21 cellular contexts compared by ENCODE assay signal in genomic region chr19:5268801-5269200, GRCh38.
DNase-seq lines count a peak whose midpoint lies in the region; ATAC-seq, FAIRE-seq and TF ChIP-seq lines count a peak whose summit lies in the region.
"Had no signal": no experiment of that assay in that cellular context is flagged by ENCODE, and none has a peak within 500 bp of the region (broad histone marks: within the 10 kb centered on the region; RNA-seq: fewer than 3 reads in every experiment).

No MANE protein-coding gene starts in this region.

- no peaks in the 10 kb centered on the region for H3K9me2 ChIP-seq in GM23338 (ENCODE audit: insufficient read depth)
- no peaks in the 10 kb centered on the region for H3K9me2 ChIP-seq in HCT116 (ENCODE audit: insufficient read depth)
- H3K9me2 ChIP-seq: SK-N-SH had no signal

- no peak for FAIRE-seq in H1 (lab: Jason Lieb, UNC)
- FAIRE-seq: G401.6, RCC 7860 had no signal

- RAD21 ChIA-PET in HCT116 (lab: Charles Lee; ENCODE audit: low non-redundant PET in 1 of 2, low total read pairs in 2 of 2, uncharacterized antibody in 2 of 2, unreplicated experiment in 2 of 2): no interaction called here

- no peaks in the 10 kb centered on the region for H3K79me2 ChIP-seq in GM23338 (replicated peaks; ENCODE audit: insufficient read depth)
- no peaks in the 10 kb centered on the region for H3K79me2 ChIP-seq in HCT116 (ENCODE audit: insufficient read depth, low read length)
- H3K79me2 ChIP-seq in H1 (ENCODE audit: control insufficient read depth in 1 of 2, insufficient read depth in 2 of 2, low read length in 2 of 2): no peaks in the 10 kb centered on the region

- no peak overlapping the region for H4K91ac ChIP-seq in H1 (replicated peaks; ENCODE audit: insufficient read length, low read length)

- no peak overlapping the region for H4K5ac ChIP-seq in H1 (ENCODE audit: insufficient read length, low read depth, low read length)

- no peaks in the 10 kb centered on the region for H3F3A ChIP-seq in GM23338 (replicated peaks; ENCODE audit: low read depth)

- no peaks in the 10 kb centered on the region for H3K23me2 ChIP-seq in H1 (ENCODE audit: low read depth, low read length)

- H3K4me3 ChIP-seq in GM23338: no peak overlapping the region
- H3K4me3 ChIP-seq in HCT116 (replicated peaks in 1 of 2; ENCODE audit: low read depth in 1 of 2, low read length in 2 of 2): no peak overlapping the region
- no peak overlapping the region for H3K4me3 ChIP-seq in H1 (ENCODE audit: extremely low read depth in 1 of 4, insufficient read depth in 2 of 4, low read depth in 3 of 4, low read length in 4 of 4)

- ATAC-seq in GM23338: peak; percentile 25
- peak; percentile 41; the same call in 1 of the 2 replicates for ATAC-seq in HCT116
- ATAC-seq in GM19455 (IDR thresholded peaks at IDR 0.05; ENCODE audit: unreplicated experiment): no peak

- intact Hi-C loops in HCT116 (cut with micrococcal nuclease): no loop called here

- no peak overlapping the region for H2BK15ac ChIP-seq in H1 (ENCODE audit: low read length)

- TF ChIP-seq RAD21 in HCT116 (IDR thresholded peaks at IDR 0.05; ENCODE audit: low read depth) (no peak), H1 (IDR thresholded peaks at IDR 0.05 in 1 of 2, conservative IDR thresholded peaks at IDR 0.05 in 1 of 2; ENCODE audit: low read depth in 2 of 2, low read length in 2 of 2) (no peak)

- H3K9ac ChIP-seq in HCT116 (ENCODE audit: low read length): no peak overlapping the region
- H3K9ac ChIP-seq in H1 (replicated peaks in 1 of 4; ENCODE audit: extremely low read depth in 1 of 4, low read depth in 3 of 4, low read length in 3 of 4): no peak overlapping the region
- H3K9ac ChIP-seq: SK-N-SH had no signal

- no peak for TF ChIP-seq EP300 in H1 (IDR thresholded peaks at IDR 0.05; ENCODE audit: borderline replicate concordance in 1 of 2, low read depth in 2 of 2, low read length in 2 of 2)

- H3K4ac ChIP-seq in H1 (replicated peaks; ENCODE audit: insufficient read length, low read depth, low read length): no peak overlapping the region

- H3K79me1 ChIP-seq in H1 (ENCODE audit: low read depth, low read length): peaks cover 2% of the 10 kb centered on the region; the same call in 1 of the 2 replicates

- H3K27me3 Mint-ChIP-seq in GM23338 (ENCODE audit: insufficient read depth, low read depth, poor library complexity) (peaks cover 4% of the 10 kb centered on the region), nephron progenitor cell (ENCODE audit: low read depth, poor library complexity) (peaks cover 2% of the 10 kb centered on the region)

- H2BK5ac ChIP-seq in H1 (ENCODE audit: low read depth, low read length): no peak overlapping the region

- CTCF ChIA-PET in HCT116 (lab: Charles Lee): no interaction called here
- CTCF ChIA-PET in H1 (lab: Charles Lee; ENCODE audit: partially characterized antibody): interaction anchor here (0.7 to 1.1 kb wide), 3 partner anchors 12 to 36 kb away, joined by 3 to 4 read pairs (median 3); no protein-coding TSS in a partner anchor

- H3K14ac ChIP-seq in H1 (ENCODE audit: insufficient read length): no peak overlapping the region

- BruUV-seq in HCT116 (replicated peaks; lab: Mats Ljungman, UMichigan): no TSS peak

- no peak overlapping the region for H3K23ac ChIP-seq in H1 (ENCODE audit: insufficient read length)

- no peaks in the 10 kb centered on the region; the same call in 2 of the 3 replicates for H3K9me3 Mint-ChIP-seq in GM23338
- no peaks in the 10 kb centered on the region for H3K9me3 Mint-ChIP-seq in nephron progenitor cell

- H3K4me1 ChIP-seq in GM23338 (ENCODE audit: insufficient read depth) (no peaks in the 10 kb centered on the region), HCT116 (ENCODE audit: control insufficient read depth in 1 of 2, insufficient read depth in 2 of 2, low read length in 2 of 2) (no peaks in the 10 kb centered on the region), H1 (replicated peaks in 1 of 4; ENCODE audit: control insufficient read depth in 3 of 4, insufficient read depth in 4 of 4, low read length in 3 of 4) (no peaks in the 10 kb centered on the region)

- H3K27ac ChIP-seq in GM23338 (ENCODE audit: low read depth) (no peak overlapping the region), HCT116 (ENCODE audit: low read depth, low read length) (no peak overlapping the region), H1 (ENCODE audit: low read depth, low read length) (no peak overlapping the region)

- DNase-seq in GM23338 (ENCODE audit: low spot score) (no peak), HCT116 (ENCODE audit: low read depth, low spot score) (no peak), H1 (ENCODE audit: low read depth in 1 of 2, low spot score in 2 of 2) (no peak), nephron progenitor cell (no peak), dermis blood vessel endothelial cell (no peak), AG20443 (ENCODE audit: low spot score) (no peak)
- DNase-seq: ACHN; COR-L47; DMS 273 treated with DMSO at 0.1 percent for 48 hours; KBM-7; NCI-H1105 treated with DMSO at 0.1 percent for 48 hours; NCI-H1694; NCI-H2081 treated with DMSO at 0.1 percent for 48 hours; NCI-H510A; NCI-H748 treated with DMSO at 0.1 percent for 48 hours; NK-92 treated with Interleukin-12 subunit alpha and Interleukin-12 subunit beta, amount 100 ng/mL, for 24 hours; SHP77; SK-N-SH had no signal

- H3K4me2 ChIP-seq in GM23338: no peak overlapping the region
- no peak overlapping the region for H3K4me2 ChIP-seq in HCT116 (ENCODE audit: low read length)
- H3K4me2 ChIP-seq in H1 (ENCODE audit: insufficient read depth in 1 of 2, low read depth in 2 of 2, low read length in 2 of 2): no peak overlapping the region
- H3K4me2 ChIP-seq: SK-N-SH had no signal

- TF ChIP-seq POLR2A in HCT116 (IDR thresholded peaks at IDR 0.05; ENCODE audit: borderline replicate concordance, extremely low read depth, insufficient read depth, insufficient read length): no peak
- no peak for TF ChIP-seq POLR2A in H1 (IDR thresholded peaks at IDR 0.05; ENCODE audit: control extremely low read depth in 1 of 2, low read depth in 2 of 2, low read length in 2 of 2)

- H2AK5ac ChIP-seq in H1 (ENCODE audit: low read depth, low read length): no peak overlapping the region

- WGBS in H1 (ENCODE audit: extremely low coverage in 1 of 2, insufficient coverage in 1 of 2, insufficient read length in 1 of 2, insufficient replicate concordance in 2 of 2, low coverage in 1 of 2, low lambda C conversion rate in 2 of 2, missing lambda C conversion rate in 1 of 2), 2 experiments: 92% methylated on average over 13 of the region's 13 CpGs; no CpG with 5 or more reads in 1 of the 2 experiments

- H4K20me1 ChIP-seq in GM23338 (replicated peaks; ENCODE audit: insufficient read depth): peaks cover 7% of the 10 kb centered on the region
- no peaks in the 10 kb centered on the region for H4K20me1 ChIP-seq in HCT116 (ENCODE audit: insufficient read depth)
- peaks cover 2 to 13% of the 10 kb centered on the region in 2 experiments for H4K20me1 ChIP-seq in H1 (replicated peaks in 1 of 2; ENCODE audit: control insufficient read depth in 1 of 2, insufficient read depth in 2 of 2, low read length in 2 of 2)

- H2BK12ac ChIP-seq in H1 (ENCODE audit: low read depth, low read length): no peak overlapping the region

- H3K56ac ChIP-seq in H1 (replicated peaks; ENCODE audit: insufficient read length, low read depth, low read length): no peak overlapping the region

- H3K36me3 ChIP-seq in GM23338 (ENCODE audit: insufficient read depth) (peaks cover 16% of the 10 kb centered on the region), HCT116 (ENCODE audit: control insufficient read depth in 1 of 2, insufficient read depth in 2 of 2, low read length in 2 of 2) (peaks cover 6 to 15% of the 10 kb centered on the region in 2 experiments; a peak in 3 of 4 replicates), H1 (ENCODE audit: control insufficient read depth in 2 of 4, insufficient read depth in 4 of 4, low read length in 3 of 4) (peaks cover 15 to 38% (median 21%) of the 10 kb centered on the region in 4 experiments)

- no peak overlapping the region for H3K4me3 Mint-ChIP-seq in GM23338
- H3K4me3 Mint-ChIP-seq in nephron progenitor cell: no peak overlapping the region

- H2BK20ac ChIP-seq in H1 (ENCODE audit: low read length): no peak overlapping the region

- H2BK120ac ChIP-seq in H1 (replicated peaks; ENCODE audit: low read depth, low read length): no peak overlapping the region

- H2AFZ ChIP-seq in GM23338 (no peak overlapping the region), HCT116 (ENCODE audit: low read depth, low read length, poor library complexity, severe bottlenecking) (no peak overlapping the region), H1 (ENCODE audit: low read length) (no peak overlapping the region)

- no peak overlapping the region for H3K18ac ChIP-seq in H1 (ENCODE audit: extremely low read depth, low read length)

- H3K27ac Mint-ChIP-seq in GM23338: peak overlapping the region; percentile 67; the same call in 1 of the 2 replicates
- peak overlapping the region; percentile 36 for H3K27ac Mint-ChIP-seq in nephron progenitor cell

- no peaks in the 10 kb centered on the region for H3K4me1 Mint-ChIP-seq in GM23338
- no peaks in the 10 kb centered on the region for H3K4me1 Mint-ChIP-seq in nephron progenitor cell

- H3K9me3 ChIP-seq in HCT116 (ENCODE audit: control insufficient read depth in 1 of 2, insufficient read depth in 1 of 2, low read depth in 1 of 2, low read length in 2 of 2) (no peaks in the 10 kb centered on the region), H1 (ENCODE audit: insufficient read depth in 2 of 2, low read depth in 1 of 2, low read length in 1 of 2) (no peaks in the 10 kb centered on the region)
- H3K9me3 ChIP-seq: SK-N-SH had no signal

- H4K8ac ChIP-seq in H1 (ENCODE audit: extremely low read depth, insufficient read depth, low read length): no peak overlapping the region; the same call in 1 of the 2 replicates

- H3K27me3 ChIP-seq in GM23338 (ENCODE audit: insufficient read depth): no peaks in the 10 kb centered on the region
- H3K27me3 ChIP-seq in HCT116 (ENCODE audit: insufficient read depth, low read length): no peaks in the 10 kb centered on the region
- no peaks in the 10 kb centered on the region for H3K27me3 ChIP-seq in H1 (replicated peaks in 1 of 4; ENCODE audit: control insufficient read depth in 3 of 4, extremely low read depth in 1 of 4, insufficient read depth in 3 of 4, low read length in 3 of 4)

- H3K36me3 Mint-ChIP-seq in GM23338 (ENCODE audit: low read depth) (peaks cover 52% of the 10 kb centered on the region), nephron progenitor cell (ENCODE audit: low read depth) (peaks cover 46% of the 10 kb centered on the region)

- POLR2A ChIA-PET in HCT116 (lab: Charles Lee): no interaction called here
- POLR2A ChIA-PET in H1 (lab: Charles Lee; ENCODE audit: partially characterized antibody): interaction anchor here (1.5 kb wide), 1 partner anchor 58 kb away, joined by 3 read pairs; no protein-coding TSS in a partner anchor

- no peak for TF ChIP-seq CTCF in GM23338 (conservative IDR thresholded peaks at IDR 0.05; ENCODE audit: low read depth in 2 of 2)
- TF ChIP-seq CTCF in HCT116 (IDR thresholded peaks at IDR 0.05 in 2 of 3, conservative IDR thresholded peaks at IDR 0.05 in 1 of 3; ENCODE audit: borderline replicate concordance in 1 of 3, insufficient read depth in 1 of 3, low read depth in 2 of 3, low read length in 2 of 3): no peak
- no peak for TF ChIP-seq CTCF in H1 (IDR thresholded peaks at IDR 0.05; ENCODE audit: control extremely low read depth in 1 of 3, insufficient read depth in 1 of 3, low read depth in 1 of 3, low read length in 3 of 3)
- TF ChIP-seq CTCF in nephron progenitor cell (IDR thresholded peaks at IDR 0.05): no peak

TF ChIP-seq in H1, 55 proteins besides CTCF, POLR2A, EP300 and RAD21 (continues in another document):
- TF ChIP-seq RXRA (IDR thresholded peaks at IDR 0.05; ENCODE audit: insufficient read depth, low read depth, low read length): no peak
